32 cellular contexts compared by ENCODE assay signal in the genomic region with DNA sequence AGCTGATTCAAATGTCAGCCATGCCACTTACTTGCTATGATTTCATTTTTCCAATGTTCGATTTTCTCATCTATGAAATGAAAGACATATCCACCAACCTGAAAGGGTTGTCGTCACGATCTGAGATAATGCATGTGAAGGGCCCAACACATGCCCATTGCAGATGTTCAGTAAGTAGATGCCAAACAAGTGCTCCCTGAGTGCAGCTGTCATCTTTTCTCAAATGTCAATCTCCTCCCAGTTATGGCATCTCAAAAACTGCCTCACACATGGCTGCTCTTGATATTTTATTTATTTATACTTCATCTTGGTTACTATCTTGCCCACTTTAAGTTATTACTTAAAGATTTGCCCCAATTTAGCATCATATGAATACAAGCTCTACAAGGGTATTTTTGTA.
"Had no signal": no experiment of that assay in that cellular context is flagged by ENCODE, and none has a peak within 500 bp of the region (broad histone marks: within the 10 kb centered on the region; RNA-seq: fewer than 3 reads in every experiment).

No MANE protein-coding gene starts in this region.

- FAIRE-seq: astrocyte, colon, TTC549 had no signal

- ATAC-seq: activated CD8-positive, alpha-beta T cell treated with anti-CD3 and anti-CD28 coated beads for 36 hours; activated naive CD4-positive, alpha-beta T cell treated with anti-CD3 and anti-CD28 coated beads, Interleukin-2, amount 50 U/mL, for 72 hours; activated T-helper 17 cell treated with anti-CD3 and anti-CD28 coated beads, Interleukin-2, amount 50 U/mL, for 72 hours; body of pancreas; T-helper 17 cell had no signal

- H3K4me3 Mint-ChIP-seq: activated B cell treated with CpG ODN at 0.5 μM for 24 hours; activated CD4-positive, alpha-beta memory T cell treated with anti-CD3 and anti-CD28 coated beads for 36 hours; activated CD4-positive, alpha-beta T cell treated with anti-CD3 and anti-CD28 coated beads, Interleukin-2, amount 10 ng/mL, durations not matched to agents 24 days and 14 days; activated CD8-positive, alpha-beta T cell treated with anti-CD3 and anti-CD28 coated beads for 36 hours; activated naive CD4-positive, alpha-beta T cell treated with anti-CD3 and anti-CD28 coated beads for 36 hours; activated naive CD8-positive, alpha-beta T cell treated with anti-CD3 and anti-CD28 coated beads for 36 hours; activated T-cell treated with anti-CD3 and anti-CD28 coated beads, Interleukin-2, amount 50 U/mL, for 24 hours; activated T-helper 1 cell treated with anti-CD3 and anti-CD28 coated beads, Interleukin-12 subunit alpha, Interleukin-12 subunit beta, Interleukin-2, Interleukin-4 antibody, amounts not matched to agents 30 ng/mL and 10 ng/mL and 1 ng/mL, durations not matched to agents 14 hours and 24 hours and 36 hours; activated T-helper 17 cell treated with anti-CD3 and anti-CD28 coated beads, Interleukin-2, amount 50 U/mL, for 72 hours; T-helper 17 cell had no signal

- H3K27ac Mint-ChIP-seq: activated B cell treated with CpG ODN at 0.5 μM for 24 hours; activated CD4-positive, alpha-beta memory T cell treated with anti-CD3 and anti-CD28 coated beads for 36 hours; activated CD4-positive, alpha-beta T cell treated with anti-CD3 and anti-CD28 coated beads, Interleukin-2, amount 10 ng/mL, durations not matched to agents 24 days and 14 days; activated CD8-positive, alpha-beta T cell treated with anti-CD3 and anti-CD28 coated beads for 36 hours; activated naive CD4-positive, alpha-beta T cell treated with anti-CD3 and anti-CD28 coated beads for 36 hours; activated naive CD4-positive, alpha-beta T cell treated with anti-CD3 and anti-CD28 coated beads, Interleukin-2, amount 50 U/mL, for 72 hours; activated naive CD8-positive, alpha-beta T cell treated with anti-CD3 and anti-CD28 coated beads for 36 hours; activated T-cell treated with anti-CD3 and anti-CD28 coated beads, Interleukin-2, amount 50 U/mL, for 24 hours; activated T-helper 1 cell treated with anti-CD3 and anti-CD28 coated beads, Interleukin-12 subunit alpha, Interleukin-12 subunit beta, Interleukin-2, Interleukin-4 antibody, amounts not matched to agents 30 ng/mL and 10 ng/mL and 1 ng/mL, durations not matched to agents 14 hours and 24 hours and 36 hours; activated T-helper 17 cell treated with anti-CD3 and anti-CD28 coated beads, Interleukin-2, amount 50 U/mL, for 72 hours; T-helper 17 cell had no signal

- H3K36me3 Mint-ChIP-seq: activated CD4-positive, alpha-beta memory T cell treated with anti-CD3 and anti-CD28 coated beads for 36 hours; activated naive CD4-positive, alpha-beta T cell treated with anti-CD3 and anti-CD28 coated beads, Interleukin-2, amount 50 U/mL, for 72 hours had no signal

- H3K9me3 Mint-ChIP-seq: activated B cell treated with CpG ODN at 0.5 μM for 24 hours; activated CD4-positive, alpha-beta memory T cell treated with anti-CD3 and anti-CD28 coated beads for 36 hours; activated CD4-positive, alpha-beta T cell treated with anti-CD3 and anti-CD28 coated beads, Interleukin-2, amount 10 ng/mL, durations not matched to agents 24 days and 14 days; activated CD8-positive, alpha-beta T cell treated with anti-CD3 and anti-CD28 coated beads for 36 hours; activated naive CD4-positive, alpha-beta T cell treated with anti-CD3 and anti-CD28 coated beads for 36 hours; activated naive CD4-positive, alpha-beta T cell treated with anti-CD3 and anti-CD28 coated beads, Interleukin-2, amount 50 U/mL, for 72 hours; activated naive CD8-positive, alpha-beta T cell treated with anti-CD3 and anti-CD28 coated beads for 36 hours; activated T-cell treated with anti-CD3 and anti-CD28 coated beads, Interleukin-2, amount 50 U/mL, for 24 hours; activated T-helper 1 cell treated with anti-CD3 and anti-CD28 coated beads, Interleukin-12 subunit alpha, Interleukin-12 subunit beta, Interleukin-2, Interleukin-4 antibody, amounts not matched to agents 30 ng/mL and 10 ng/mL and 1 ng/mL, durations not matched to agents 14 hours and 24 hours and 36 hours; activated T-helper 17 cell treated with anti-CD3 and anti-CD28 coated beads, Interleukin-2, amount 50 U/mL, for 72 hours had no signal

- DNase-seq: activated B cell treated with CpG ODN at 0.5 μM for 24 hours; activated CD4-positive, alpha-beta memory T cell treated with anti-CD3 and anti-CD28 coated beads for 36 hours; activated CD4-positive, alpha-beta T cell treated with anti-CD3 and anti-CD28 coated beads for 4 hours; activated CD4-positive, alpha-beta T cell treated with anti-CD3 and anti-CD28 coated beads, Interleukin-2, amount 10 ng/mL, durations not matched to agents 24 days and 14 days; activated CD4-positive, alpha-beta T cell treated with anti-CD3 and anti-CD28 coated beads, Interleukin-2, amount 50 U/mL, for 1 hour; activated CD4-positive, alpha-beta T cell treated with anti-CD3 and anti-CD28 coated beads, Interleukin-2, amount 50 U/mL, for 4 hours; activated CD4-positive, CD25-positive, alpha-beta regulatory T cell treated with anti-CD3 and anti-CD28 coated beads, Interleukin-2, amount 50 U/mL, for 72 hours; activated CD8-positive, alpha-beta memory T cell treated with anti-CD3 and anti-CD28 coated beads, Interleukin-2, amount 50 U/mL, for 4 hours; activated CD8-positive, alpha-beta T cell treated with anti-CD3 and anti-CD28 coated beads for 36 hours; activated effector memory CD4-positive, alpha-beta T cell treated with anti-CD3 and anti-CD28 coated beads, Interleukin-2, amount 50 U/mL, for 16 hours; activated gamma-delta T cell treated with Interleukin-2 at 50 U/mL for 16 hours; activated naive CD4-positive, alpha-beta T cell; activated naive CD4-positive, alpha-beta T cell treated with anti-CD3 and anti-CD28 coated beads for 36 hours; activated naive CD4-positive, alpha-beta T cell treated with anti-CD3 and anti-CD28 coated beads, Interleukin-2, amount 50 U/mL, for 16 hours; activated naive CD8-positive, alpha-beta T cell treated with anti-CD3 and anti-CD28 coated beads for 36 hours; activated T-cell treated with anti-CD3 and anti-CD28 coated beads for 4 hours; activated T-cell treated with anti-CD3 and anti-CD28 coated beads, Interleukin-2, amount 50 U/mL, for 24 hours; activated T-cell treated with anti-CD3 and anti-CD28 coated beads, Interleukin-2, amount 50 U/mL, for 48 hours; adrenal gland; amniotic stem cell; aorta; body of pancreas; brain microvascular endothelial cell; central memory CD4-positive, alpha-beta T cell; T-helper 17 cell; T-helper 9 cell had no signal

- H3K27me3 Mint-ChIP-seq: activated B cell treated with CpG ODN at 0.5 μM for 24 hours; activated CD4-positive, alpha-beta memory T cell treated with anti-CD3 and anti-CD28 coated beads for 36 hours; activated CD4-positive, alpha-beta T cell treated with anti-CD3 and anti-CD28 coated beads, Interleukin-2, amount 10 ng/mL, durations not matched to agents 24 days and 14 days; activated CD8-positive, alpha-beta T cell treated with anti-CD3 and anti-CD28 coated beads for 36 hours; activated naive CD8-positive, alpha-beta T cell treated with anti-CD3 and anti-CD28 coated beads for 36 hours; activated T-cell treated with anti-CD3 and anti-CD28 coated beads, Interleukin-2, amount 50 U/mL, for 24 hours; activated T-helper 17 cell treated with anti-CD3 and anti-CD28 coated beads, Interleukin-2, amount 50 U/mL, for 72 hours; T-helper 17 cell had no signal

- H3K4me1 Mint-ChIP-seq: activated B cell treated with CpG ODN at 0.5 μM for 24 hours; activated CD4-positive, alpha-beta T cell treated with anti-CD3 and anti-CD28 coated beads, Interleukin-2, amount 10 ng/mL, durations not matched to agents 24 days and 14 days; activated naive CD8-positive, alpha-beta T cell treated with anti-CD3 and anti-CD28 coated beads for 36 hours; activated T-helper 17 cell treated with anti-CD3 and anti-CD28 coated beads, Interleukin-2, amount 50 U/mL, for 72 hours had no signal
